In the genomic region with DNA sequence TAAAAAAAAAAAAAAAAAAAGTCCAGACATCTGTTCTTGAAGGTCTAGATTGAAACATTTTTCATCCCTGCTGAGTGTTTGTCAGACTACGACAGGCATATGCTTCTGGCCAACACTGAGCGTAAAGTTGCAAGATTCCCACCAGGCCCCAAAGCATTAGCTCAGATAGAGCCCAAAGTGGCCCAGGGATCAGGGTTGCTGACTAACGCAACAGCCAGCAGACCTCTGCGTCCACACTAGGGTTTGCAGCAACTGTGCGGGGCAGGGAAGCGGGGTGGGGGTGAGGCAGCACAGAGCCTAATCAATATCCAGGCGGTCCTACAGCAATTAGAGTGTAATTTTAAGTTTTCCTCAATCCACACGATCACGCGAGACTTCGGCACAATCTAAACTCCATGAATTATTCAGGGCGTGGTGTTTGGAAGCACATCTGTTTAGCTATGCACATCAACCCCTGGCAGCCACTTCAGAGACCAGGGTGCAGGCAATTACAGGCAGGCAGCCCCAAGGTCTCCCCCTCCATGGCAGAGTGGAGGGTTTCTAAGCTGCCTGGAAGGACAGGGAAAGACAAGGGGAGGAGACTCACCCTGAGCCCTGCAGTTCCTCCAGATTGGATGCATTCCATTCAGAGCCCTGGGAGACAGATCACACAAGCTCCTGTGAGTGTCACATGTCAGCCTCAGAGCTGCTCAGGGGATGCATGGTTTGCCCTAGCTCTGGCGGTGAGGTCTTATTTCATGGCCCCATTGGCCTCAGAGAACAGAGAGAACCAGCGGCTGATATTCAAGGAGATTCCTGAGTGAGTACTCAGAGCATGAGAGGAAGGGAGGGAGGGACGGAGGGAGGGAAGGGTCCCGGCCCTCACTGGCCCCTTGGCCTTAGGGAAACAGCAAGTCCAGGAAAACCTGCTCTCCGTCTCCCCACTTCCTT, we compare ENCODE assay signal across 9 cellular contexts. TPM values are rescaled to one million over a fixed set of nuclear protein-coding genes. Genes with fewer than 3 reads are reported as not detected.
A peak's percentile ranks its signal among the peaks of the same experiment; 100 is the strongest.
DNase-seq lines count a peak whose midpoint lies in the region; ATAC-seq and TF ChIP-seq lines count a peak whose summit lies in the region.
"Had no signal": no experiment of that assay in that cellular context is flagged by ENCODE, and none has a peak within 500 bp of the region (broad histone marks: within the 10 kb centered on the region; RNA-seq: fewer than 3 reads in every experiment).

No MANE protein-coding gene starts in this region.

- no peak for TF ChIP-seq EP300 in neural cell (conservative IDR thresholded peaks at IDR 0.05; ENCODE audit: poor library complexity, severe bottlenecking)

- peaks cover 12% of the 10 kb centered on the region for H3K36me3 ChIP-seq in neural cell (ENCODE audit: insufficient read depth, low read length)

- H3K27ac ChIP-seq in neural cell (ENCODE audit: low read length) = peak overlapping the region; percentile 50

- H3K4me3 ChIP-seq in fibroblast of mammary gland (ENCODE audit: control insufficient read depth, low read depth, low read length) (peak overlapping the region; percentile 6), neural cell (ENCODE audit: low read length) (peak overlapping the region; percentile 49)

- no peaks in the 10 kb centered on the region for H3K27me3 ChIP-seq in neural cell (ENCODE audit: insufficient read depth, low read depth, low read length)

- no peak for TF ChIP-seq RAD21 in neural cell (conservative IDR thresholded peaks at IDR 0.05)

- H3F3A ChIP-seq in neural cell (ENCODE audit: insufficient read depth, low read length, poor library complexity, severe bottlenecking) = no peaks in the 10 kb centered on the region

- no peaks in the 10 kb centered on the region for H3K9me3 ChIP-seq in neural cell (ENCODE audit: low read length)

- H3K4me2 ChIP-seq in neural cell (ENCODE audit: low read length) = no peak overlapping the region

- peak; percentile 69 for DNase-seq in AG08395 (ENCODE audit: low spot score)
- DNase-seq in NCI-H2227 (lab: John Stamatoyannopoulos, UW; ENCODE audit: unreplicated experiment) = peak; percentile 79
- DNase-seq in fibroblast of mammary gland (ENCODE audit: low read depth) = peak; percentile 91
- DNase-seq in middle frontal gyrus (ENCODE audit: extremely low spot score, low spot score) = no peak
- DNase-seq in NOMO-1 treated with DMSO at 0.1 percent for 48 hours (lab: John Stamatoyannopoulos, UW; ENCODE audit: unreplicated experiment) = no peak
- DNase-seq: DND-41 had no signal

- H2AFZ ChIP-seq in neural cell (ENCODE audit: low read depth, low read length) = no peak overlapping the region

- no peaks in the 10 kb centered on the region for H3K9me2 ChIP-seq in neural cell (ENCODE audit: insufficient read depth, low read length)

- ATAC-seq in HG03135 (IDR thresholded peaks at IDR 0.05; ENCODE audit: unreplicated experiment) = no peak
- no peak for ATAC-seq in GM21717 (IDR thresholded peaks at IDR 0.05; ENCODE audit: unreplicated experiment)

- no peak for TF ChIP-seq CTCF in fibroblast of mammary gland (conservative IDR thresholded peaks at IDR 0.05; ENCODE audit: control insufficient read depth, insufficient read depth, low read depth, low read length)
- TF ChIP-seq CTCF in neural cell (IDR thresholded peaks at IDR 0.05; ENCODE audit: poor library complexity, severe bottlenecking) = no peak

- peak overlapping the region; percentile 50 for H3K9ac ChIP-seq in neural cell (ENCODE audit: low read length)

- H3K79me2 ChIP-seq in neural cell (replicated peaks; ENCODE audit: insufficient read depth, low read length) = no peaks in the 10 kb centered on the region

- H4K20me1 ChIP-seq in neural cell (ENCODE audit: insufficient read depth) = no peaks in the 10 kb centered on the region

TF ChIP-seq in neural cell, 6 proteins besides CTCF, POLR2A, EP300 and RAD21:
- TF ChIP-seq TAF1 (IDR thresholded peaks at IDR 0.05; ENCODE audit: low read depth) (no peak), POLR2AphosphoS5 (IDR thresholded peaks at IDR 0.05) (no peak), EZH2 (IDR thresholded peaks at IDR 0.05; ENCODE audit: borderline replicate concordance, insufficient read depth, low read length, poor library complexity, severe bottlenecking) (no peak), SMC3 (conservative IDR thresholded peaks at IDR 0.05; ENCODE audit: poor library complexity) (peak; percentile 26), MXI1 (conservative IDR thresholded peaks at IDR 0.05; ENCODE audit: poor library complexity, severe bottlenecking) (peak; percentile 34)
- TF ChIP-seq, protein P1, sequence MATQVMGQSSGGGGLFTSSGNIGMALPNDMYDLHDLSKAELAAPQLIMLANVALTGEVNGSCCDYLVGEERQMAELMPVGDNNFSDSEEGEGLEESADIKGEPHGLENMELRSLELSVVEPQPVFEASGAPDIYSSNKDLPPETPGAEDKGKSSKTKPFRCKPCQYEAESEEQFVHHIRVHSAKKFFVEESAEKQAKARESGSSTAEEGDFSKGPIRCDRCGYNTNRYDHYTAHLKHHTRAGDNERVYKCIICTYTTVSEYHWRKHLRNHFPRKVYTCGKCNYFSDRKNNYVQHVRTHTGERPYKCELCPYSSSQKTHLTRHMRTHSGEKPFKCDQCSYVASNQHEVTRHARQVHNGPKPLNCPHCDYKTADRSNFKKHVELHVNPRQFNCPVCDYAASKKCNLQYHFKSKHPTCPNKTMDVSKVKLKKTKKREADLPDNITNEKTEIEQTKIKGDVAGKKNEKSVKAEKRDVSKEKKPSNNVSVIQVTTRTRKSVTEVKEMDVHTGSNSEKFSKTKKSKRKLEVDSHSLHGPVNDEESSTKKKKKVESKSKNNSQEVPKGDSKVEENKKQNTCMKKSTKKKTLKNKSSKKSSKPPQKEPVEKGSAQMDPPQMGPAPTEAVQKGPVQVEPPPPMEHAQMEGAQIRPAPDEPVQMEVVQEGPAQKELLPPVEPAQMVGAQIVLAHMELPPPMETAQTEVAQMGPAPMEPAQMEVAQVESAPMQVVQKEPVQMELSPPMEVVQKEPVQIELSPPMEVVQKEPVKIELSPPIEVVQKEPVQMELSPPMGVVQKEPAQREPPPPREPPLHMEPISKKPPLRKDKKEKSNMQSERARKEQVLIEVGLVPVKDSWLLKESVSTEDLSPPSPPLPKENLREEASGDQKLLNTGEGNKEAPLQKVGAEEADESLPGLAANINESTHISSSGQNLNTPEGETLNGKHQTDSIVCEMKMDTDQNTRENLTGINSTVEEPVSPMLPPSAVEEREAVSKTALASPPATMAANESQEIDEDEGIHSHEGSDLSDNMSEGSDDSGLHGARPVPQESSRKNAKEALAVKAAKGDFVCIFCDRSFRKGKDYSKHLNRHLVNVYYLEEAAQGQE (IDR thresholded peaks at IDR 0.05; ENCODE audit: borderline replicate concordance) = no peak
TF ChIP-seq in neural cell: peak in this region for 2.

RNA-seq across cellular contexts. Expression of a gene that starts 55.4 kb away (rescaled TPM):
- polyA plus RNA-seq in neural cell = 2.6 and 3.8 TPM in 2 replicates
- 11.9 and 13.6 TPM in 2 replicates for polyA minus RNA-seq in neural cell

Comparison
In these comparisons a context has a peak if more than half of its experiments do, and no peak if none do; other contexts are left out.
1. DNase-seq: peak in AG08395 (single experiment), NCI-H2227 (single experiment) and fibroblast of mammary gland (single experiment); none in middle frontal gyrus (single experiment) and NOMO-1 treated with DMSO at 0.1 percent for 48 hours (single experiment).